18 cellular contexts compared by ENCODE assay signal in genomic region chr17:22669721-22670120, GRCh38.
A peak's percentile ranks its signal among the peaks of the same experiment; 100 is the strongest.
DNase-seq lines count a peak whose midpoint lies in the region; ATAC-seq, FAIRE-seq and TF ChIP-seq lines count a peak whose summit lies in the region.
"Had no signal": no experiment of that assay in that cellular context is flagged by ENCODE, and none has a peak within 500 bp of the region (broad histone marks: within the 10 kb centered on the region; RNA-seq: fewer than 3 reads in every experiment).

No MANE protein-coding gene starts in this region.

- H4K20me1 ChIP-seq in GM23248 (ENCODE audit: insufficient read depth) (no peaks in the 10 kb centered on the region), PC-3 (ENCODE audit: low read length) (no peaks in the 10 kb centered on the region)

- H3K9ac ChIP-seq in GM23248 (no peak overlapping the region), PC-3 (ENCODE audit: low read length) (no peak overlapping the region)

- no peaks in the 10 kb centered on the region for H3K4me1 Mint-ChIP-seq in CD14-positive monocyte
- no peaks in the 10 kb centered on the region for H3K4me1 Mint-ChIP-seq in T-cell
- H3K4me1 Mint-ChIP-seq: CD4-positive, alpha-beta memory T cell; IgD-negative memory B cell had no signal

- H3K27ac Mint-ChIP-seq in CD14-positive monocyte: no peak overlapping the region
- H3K27ac Mint-ChIP-seq in T-cell: no peak overlapping the region
- H3K27ac Mint-ChIP-seq: CD4-positive, alpha-beta memory T cell; IgD-negative memory B cell had no signal

- FAIRE-seq in H54 (lab: Jason Lieb, UNC): no peak
- FAIRE-seq: GM12878, H1, HepG2 had no signal

- H3K9me3 ChIP-seq in GM23248 (ENCODE audit: low read depth): no peaks in the 10 kb centered on the region
- H3K9me3 ChIP-seq in PC-3 (ENCODE audit: low read length): no peaks in the 10 kb centered on the region; the same call in 1 of the 2 replicates

- in situ Hi-C loops in GM23248 (cut with MboI): no loop called here

- H3K9me2 ChIP-seq in GM23248 (ENCODE audit: insufficient read depth) (no peaks in the 10 kb centered on the region), PC-3 (replicated peaks; ENCODE audit: low read length) (no peaks in the 10 kb centered on the region)

- H3K36me3 Mint-ChIP-seq in CD14-positive monocyte (no peaks in the 10 kb centered on the region), T-cell (no peaks in the 10 kb centered on the region)
- H3K36me3 Mint-ChIP-seq: CD4-positive, alpha-beta memory T cell; IgD-negative memory B cell had no signal

- no peak for TF ChIP-seq POLR2A in H54 (IDR thresholded peaks at IDR 0.05; ENCODE audit: low read depth, low read length)

- POLR2A ChIA-PET in PC-3 (lab: Charles Lee; ENCODE audit: unreplicated experiment): no interaction called here
- POLR2A ChIA-PET in T-cell (lab: Charles Lee): no interaction called here

- intact Hi-C loops in PC-3 (cut with micrococcal nuclease) (no loop called here), CD14-positive monocyte (cut with micrococcal nuclease) (no loop called here)

- H2AFZ ChIP-seq in GM23248 (no peak overlapping the region), PC-3 (ENCODE audit: low read length) (no peak overlapping the region)

- ATAC-seq in PC-3 (no peak), T-cell (replicated peaks in 1 of 4) (no peak)
- ATAC-seq: GM12878, HepG2 had no signal

- H3K4me1 ChIP-seq in GM23248 (ENCODE audit: insufficient read depth) (no peaks in the 10 kb centered on the region), PC-3 (ENCODE audit: insufficient read depth, low read length) (no peaks in the 10 kb centered on the region)

- H3F3A ChIP-seq in GM23248 (ENCODE audit: insufficient read depth) (no peaks in the 10 kb centered on the region), PC-3 (ENCODE audit: low read length, unreplicated experiment) (no peaks in the 10 kb centered on the region)

- no peaks in the 10 kb centered on the region for H3K36me3 ChIP-seq in GM23248 (ENCODE audit: low read depth)
- H3K36me3 ChIP-seq in PC-3 (ENCODE audit: low read depth, low read length): no peaks in the 10 kb centered on the region

- no peak overlapping the region for H3K4me2 ChIP-seq in GM23248 (ENCODE audit: unreplicated experiment)
- H3K4me2 ChIP-seq in PC-3 (ENCODE audit: low read length): no peak overlapping the region

- 19% methylated on average over 4 of the region's 4 CpGs for WGBS in GM23248 (ENCODE audit: low coverage in 1 of 2, low lambda C conversion rate in 2 of 2, missing lambda C conversion rate in 2 of 2), 2 experiments

- no peak overlapping the region for H3K4me3 Mint-ChIP-seq in CD14-positive monocyte
- H3K4me3 Mint-ChIP-seq in T-cell: no peak overlapping the region
- H3K4me3 Mint-ChIP-seq: CD4-positive, alpha-beta memory T cell; IgD-negative memory B cell had no signal

- no peaks in the 10 kb centered on the region for H3K27me3 ChIP-seq in GM23248 (replicated peaks; ENCODE audit: insufficient read depth)
- H3K27me3 ChIP-seq in PC-3 (ENCODE audit: low read length): no peaks in the 10 kb centered on the region

- H3K27me3 Mint-ChIP-seq in CD14-positive monocyte (ENCODE audit: low read depth in 3 of 3) (no peaks in the 10 kb centered on the region), T-cell (no peaks in the 10 kb centered on the region)
- H3K27me3 Mint-ChIP-seq: CD4-positive, alpha-beta memory T cell; IgD-negative memory B cell had no signal

- no peaks in the 10 kb centered on the region for H3K79me2 ChIP-seq in GM23248 (ENCODE audit: insufficient read depth)
- H3K79me2 ChIP-seq in PC-3 (ENCODE audit: low read length): no peaks in the 10 kb centered on the region

- H3K27ac ChIP-seq in GM23248 (no peak overlapping the region), PC-3 (ENCODE audit: low read length) (no peak overlapping the region)
- H3K27ac ChIP-seq: C4-2B had no signal

- BruUV-seq in PC-3 (replicated peaks; lab: Mats Ljungman, UMichigan): no TSS peak

- DNase-seq in Ammon's horn (ENCODE audit: low spot score): peak; percentile 3
- DNase-seq in GM23248: peak; percentile 46
- DNase-seq in PC-3: peak; percentile 51
- DNase-seq in fibroblast of mammary gland (ENCODE audit: low read depth): peak; percentile 1
- DNase-seq in NK-92 (lab: John Stamatoyannopoulos, UW; ENCODE audit: unreplicated experiment): no peak
- DNase-seq in CD14-positive monocyte (ENCODE audit: low spot score): no peak
- DNase-seq in T-cell: no peak
- DNase-seq in H54 (ENCODE audit: insufficient read length, low spot score): no peak
- DNase-seq: CD4-positive, alpha-beta memory T cell; DMS153; DMS79; HCEC 1CT; KBM-7 had no signal

- H3K4me3 ChIP-seq in GM23248 (no peak overlapping the region), PC-3 (ENCODE audit: low read length) (no peak overlapping the region), fibroblast of mammary gland (ENCODE audit: control insufficient read depth, low read depth, low read length) (no peak overlapping the region)
- H3K4me3 ChIP-seq: GM12878 had no signal

- H3K9me3 Mint-ChIP-seq in CD14-positive monocyte (peaks cover 8 to 36% (median 27%) of the 10 kb centered on the region in 7 donors), T-cell (peaks cover 0 to 18% (median 0%) of the 10 kb centered on the region in 3 donors)

- no peak for TF ChIP-seq CTCF in PC-3 (conservative IDR thresholded peaks at IDR 0.05; ENCODE audit: low read depth, low read length)
- no peak for TF ChIP-seq CTCF in fibroblast of mammary gland (conservative IDR thresholded peaks at IDR 0.05; ENCODE audit: control insufficient read depth, insufficient read depth, low read depth, low read length)
- TF ChIP-seq CTCF in CD14-positive monocyte (IDR thresholded peaks at IDR 0.05): no peak

- CTCF ChIA-PET in PC-3 (lab: Charles Lee) (no interaction called here), T-cell (lab: Charles Lee) (no interaction called here)

Comparison
In these comparisons a context has a peak if more than half of its experiments do, and no peak if none do; other contexts are left out.
1. DNase-seq: peak in Ammon's horn (single experiment), GM23248 (single experiment), PC-3 (single experiment) and fibroblast of mammary gland (single experiment); none in NK-92 (single experiment), CD14-positive monocyte (single experiment), T-cell (0 of 34) and H54 (single experiment).